In genomic region chr3:197001106-197001971, GRCh38 we compare ENCODE assay signal across 8 cellular contexts. TPM values are rescaled to one million over a fixed set of nuclear protein-coding genes. Genes with fewer than 3 reads are reported as not detected.
A peak's percentile ranks its signal among the peaks of the same experiment; 100 is the strongest.
DNase-seq lines count a peak whose midpoint lies in the region; ATAC-seq, FAIRE-seq and TF ChIP-seq lines count a peak whose summit lies in the region.

No MANE protein-coding gene starts in this region.

- no peaks in the 10 kb centered on the region for H3K4me1 Mint-ChIP-seq in Calu3 (ENCODE audit: low read depth, unreplicated experiment)

- BruUV-seq in Calu3 (replicated peaks; lab: Mats Ljungman, UMichigan) = no TSS peak

- H3K36me3 Mint-ChIP-seq in Calu3 (ENCODE audit: insufficient read depth, unreplicated experiment) = no peaks in the 10 kb centered on the region

- H2AFZ ChIP-seq in Karpas-422 (ENCODE audit: low read length) = peak overlapping the region; percentile 96; the same call in 1 of the 2 replicates
- H2AFZ ChIP-seq in parathyroid adenoma = peak overlapping the region; percentile 100

- H3K4me3 ChIP-seq in Karpas-422 (ENCODE audit: low read length) (peak overlapping the region; percentile 77; the same call in 1 of the 2 replicates), coronary artery (peak overlapping the region; percentile 84), parathyroid adenoma (ENCODE audit: low read depth, low read length) (no peak overlapping the region)

- H3K9me2 ChIP-seq in Karpas-422 (replicated peaks; ENCODE audit: insufficient read depth, low read length) = no peaks in the 10 kb centered on the region

- H3K9me3 ChIP-seq in Karpas-422 (ENCODE audit: low read length) (no peaks in the 10 kb centered on the region), parathyroid adenoma (ENCODE audit: control insufficient read depth, low read length) (no peaks in the 10 kb centered on the region)

- H3K4me2 ChIP-seq in Karpas-422 (ENCODE audit: low read depth, low read length, poor library complexity, severe bottlenecking) = peak overlapping the region; percentile 87
- H3K4me2 ChIP-seq in parathyroid adenoma (ENCODE audit: low read length) = peak overlapping the region; percentile 88

- H3K27me3 ChIP-seq in Karpas-422 (ENCODE audit: low read length) = no peaks in the 10 kb centered on the region
- H3K27me3 ChIP-seq in parathyroid adenoma (ENCODE audit: control insufficient read depth, insufficient read depth, low read length) = no peaks in the 10 kb centered on the region

- FAIRE-seq in frontal cortex (lab: Jason Lieb, UNC) = no peak

- ATAC-seq in GM19023 (IDR thresholded peaks at IDR 0.05; ENCODE audit: unreplicated experiment) (no peak), HG02884 (IDR thresholded peaks at IDR 0.05; ENCODE audit: unreplicated experiment) (no peak)

- H3K27me3 Mint-ChIP-seq in Calu3 (ENCODE audit: unreplicated experiment) = no peaks in the 10 kb centered on the region

- H3K36me3 ChIP-seq in Karpas-422 (ENCODE audit: insufficient read depth, low read length) (no peaks in the 10 kb centered on the region), parathyroid adenoma (ENCODE audit: control insufficient read depth, insufficient read depth, low read length) (no peaks in the 10 kb centered on the region)

- no peaks in the 10 kb centered on the region for H3K79me2 ChIP-seq in Karpas-422 (ENCODE audit: low read length)
- H3K79me2 ChIP-seq in parathyroid adenoma = no peaks in the 10 kb centered on the region

- H3K9me3 Mint-ChIP-seq in Calu3 (ENCODE audit: low read depth, unreplicated experiment) = no peaks in the 10 kb centered on the region

- H3K27ac Mint-ChIP-seq in Calu3 (ENCODE audit: unreplicated experiment) = peak overlapping the region; percentile 3

- peak overlapping the region; percentile 28 for H3K4me3 Mint-ChIP-seq in Calu3 (ENCODE audit: low read depth, unreplicated experiment)

- H3K9ac ChIP-seq in Karpas-422 (ENCODE audit: low read length) = peak overlapping the region; percentile 80; the same call in 1 of the 2 replicates
- no peak overlapping the region for H3K9ac ChIP-seq in parathyroid adenoma

- CTCF ChIA-PET in Calu3 (lab: Charles Lee) = no interaction called here

- no peak for DNase-seq in Calu3
- no peak for DNase-seq in Karpas-422
- DNase-seq in coronary artery (ENCODE audit: low spot score) = no peak
- DNase-seq in frontal cortex (ENCODE audit: low spot score in 2 of 2) = no peak
- no peak for DNase-seq in OCI-M1 (lab: John Stamatoyannopoulos, UW)

- peaks cover 22% of the 10 kb centered on the region for H3K4me1 ChIP-seq in Karpas-422 (ENCODE audit: low read length)
- H3K4me1 ChIP-seq in parathyroid adenoma = peaks cover 12% of the 10 kb centered on the region

- no peak for TF ChIP-seq CTCF in Calu3 (IDR thresholded peaks at IDR 0.05; ENCODE audit: unreplicated experiment)
- no peak for TF ChIP-seq CTCF in coronary artery (IDR thresholded peaks at IDR 0.05)
- TF ChIP-seq CTCF in parathyroid adenoma (IDR thresholded peaks at IDR 0.05) = no peak

- intact Hi-C loops in Calu3 (cut with micrococcal nuclease; ENCODE audit: unreplicated experiment) = no loop called here

- H3K27ac ChIP-seq in Karpas-422 (ENCODE audit: low read length) (no peak overlapping the region), coronary artery (peak overlapping the region; percentile 69 to 91), parathyroid adenoma (peak overlapping the region; percentile 70)

- no peaks in the 10 kb centered on the region for H4K20me1 ChIP-seq in Karpas-422 (ENCODE audit: insufficient read depth, low read depth, low read length)

RNA-seq across cellular contexts. Expression of gene MELTF, which starts 28.3 kb away (rescaled TPM):
- 29.8 and 39.0 TPM in 2 replicates for total RNA-seq in Calu3 (2022)
- total RNA-seq in Karpas-422 (2014; rRNA removed; shearing (Covaris generic); ENCODE audit: low replicate concordance) = 0.07 and 0.43 TPM in 2 replicates
- total RNA-seq in frontal cortex = 1.2 TPM

RNA-seq across cellular contexts. Expression of gene PIGZ, which starts 32.7 kb away (rescaled TPM):
- total RNA-seq in Calu3 (2022) (6.7 TPM in 2 replicates), frontal cortex (2.9 TPM)
- 0.37 and 1.1 TPM in 2 replicates for total RNA-seq in Karpas-422 (2014; rRNA removed; shearing (Covaris generic); ENCODE audit: low replicate concordance)

RNA-seq across cellular contexts. Expression of gene NCBP2, which starts 59.0 kb away (rescaled TPM):
- total RNA-seq in Calu3 (2022) (67.1 and 71.5 TPM in 2 replicates), frontal cortex (91.3 TPM)
- 73.0 and 81.8 TPM in 2 replicates for total RNA-seq in Karpas-422 (2014; rRNA removed; shearing (Covaris generic); ENCODE audit: low replicate concordance)

Comparison
In these comparisons a context has a peak if more than half of its experiments do, and no peak if none do; other contexts are left out.
1. RNA of gene MELTF, which starts 28.3 kb away (total RNA-seq): 29.8 to 39.0 TPM in Calu3; 1.2 TPM in frontal cortex (single experiment) and 0.07 to 0.43 TPM in Karpas-422; every median in the first group is over 10 times any median in the second.